Comparison of ENCODE assay signal across 15 cellular contexts in the genomic region with DNA sequence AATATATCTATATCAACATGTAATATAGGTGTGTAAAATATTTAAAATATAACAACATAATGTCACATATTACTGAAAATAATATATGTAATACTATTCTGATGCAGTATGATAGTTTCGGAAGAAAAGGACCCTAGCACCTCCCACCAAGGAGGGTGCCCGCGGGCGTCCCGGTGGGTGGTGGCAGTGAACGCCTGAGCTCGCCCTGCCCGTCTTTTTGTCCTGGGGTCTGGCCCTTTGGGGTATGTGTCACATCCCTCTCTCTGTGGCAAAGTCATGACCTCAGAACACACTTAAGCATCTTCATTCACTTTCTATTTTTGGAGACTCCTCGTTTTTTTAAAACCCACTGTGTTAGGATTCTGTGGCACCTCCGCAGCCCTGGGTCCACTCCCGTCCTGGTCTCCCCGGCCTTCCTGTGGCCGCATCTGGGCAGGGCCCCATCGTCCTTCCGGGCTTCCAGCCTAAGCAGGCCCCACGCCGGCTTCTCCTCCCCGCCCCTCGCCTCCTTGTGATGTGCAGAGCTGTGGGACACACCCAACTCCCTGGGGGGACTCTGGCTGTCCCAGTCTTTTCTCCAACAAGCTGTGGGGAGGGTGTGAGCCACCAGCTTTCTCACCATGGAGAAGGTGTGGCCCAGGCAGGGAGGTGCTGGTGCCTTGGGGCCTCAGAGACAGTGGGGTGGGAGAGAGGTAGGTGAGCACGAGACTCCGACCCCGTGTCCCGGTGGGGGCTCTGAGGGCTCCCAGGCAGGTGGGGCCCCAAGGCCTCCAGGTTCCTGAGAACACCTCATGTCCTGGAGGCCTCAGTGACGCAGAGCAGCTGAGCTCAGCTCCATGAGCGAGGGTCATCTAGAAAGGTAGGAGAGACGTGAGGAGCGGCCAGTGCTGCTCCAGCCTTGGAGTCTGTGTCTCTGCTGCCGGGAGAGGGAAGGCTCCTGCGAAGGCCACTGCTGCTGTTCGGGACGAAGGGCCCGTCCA. TPM values are rescaled to one million over a fixed set of nuclear protein-coding genes. Genes with fewer than 3 reads are reported as not detected.
DNase-seq lines count a peak whose midpoint lies in the region; ATAC-seq and TF ChIP-seq lines count a peak whose summit lies in the region.
"Had no signal": no experiment of that assay in that cellular context is flagged by ENCODE, and none has a peak within 500 bp of the region (broad histone marks: within the 10 kb centered on the region; RNA-seq: fewer than 3 reads in every experiment).

No MANE protein-coding gene starts in this region.

- DNase-seq in H9 (no peak), caudate nucleus (lab: John Stamatoyannopoulos, UW) (no peak), left lung (peak in 1 of 2 donors; percentile 71), sigmoid colon (no peak), mesendoderm (no peak), NCI-H226 (no peak), C1 segment of cervical spinal cord (lab: John Stamatoyannopoulos, UW) (no peak), HUDEP-2 (lab: John Stamatoyannopoulos, UW; ENCODE audit: unreplicated experiment in 76 of 76) (no peak)
- DNase-seq: activated CD4-positive, alpha-beta memory T cell treated with anti-CD3 and anti-CD28 coated beads for 36 hours; BE2C; NCI-H1048; NCI-H446 treated with DMSO at 0.1 percent for 48 hours; T-helper 9 cell had no signal

- no peak for TF ChIP-seq EP300 in sigmoid colon (IDR thresholded peaks at IDR 0.05)

- H2BK20ac ChIP-seq in H9 (ENCODE audit: low read depth, low read length, poor library complexity, severe bottlenecking): no peak overlapping the region

- H3T11ph ChIP-seq in H9 (ENCODE audit: low read length): no peak overlapping the region

- H3K23ac ChIP-seq in H9 (ENCODE audit: insufficient read length, low read depth, low read length): no peak overlapping the region
- no peak overlapping the region for H3K23ac ChIP-seq in mesendoderm (ENCODE audit: low read length)

- no peak overlapping the region for H3K4ac ChIP-seq in H9 (ENCODE audit: low read depth, low read length)
- H3K4ac ChIP-seq in mesendoderm (ENCODE audit: low read depth, low read length): no peak overlapping the region

- H3K18ac ChIP-seq in H9 (ENCODE audit: insufficient read length, low read depth, low read length) (no peak overlapping the region), mesendoderm (ENCODE audit: low read length) (no peak overlapping the region)

- intact Hi-C loops in left lung (cut with DNase I): no loop called here
- intact Hi-C loops in sigmoid colon (cut with DNase I): no loop called here

- H3K27me3 ChIP-seq in H9 (ENCODE audit: insufficient read depth, low read length) (no peaks in the 10 kb centered on the region; the same call in 1 of the 2 replicates), left lung (no peaks in the 10 kb centered on the region), sigmoid colon (no peaks in the 10 kb centered on the region), mesendoderm (ENCODE audit: insufficient read depth, low read length, poor library complexity) (no peaks in the 10 kb centered on the region)
- H3K27me3 ChIP-seq: BE2C, neutrophil had no signal

- no peaks in the 10 kb centered on the region for H3K23me2 ChIP-seq in H9 (ENCODE audit: insufficient read length, low read depth, low read length, poor library complexity, severe bottlenecking)

- peaks cover 0 to 7% (median 0%) of the 10 kb centered on the region in 3 experiments; a peak in 4 of 7 replicates for H3K36me3 Mint-ChIP-seq in H9 (ENCODE audit: insufficient read depth in 1 of 3, low read depth in 3 of 3)
- H3K36me3 Mint-ChIP-seq: activated CD4-positive, alpha-beta memory T cell treated with anti-CD3 and anti-CD28 coated beads for 36 hours had no signal

- no peak overlapping the region for H2AFZ ChIP-seq in H9 (ENCODE audit: low read length)

- H3K4me1 ChIP-seq in H9 (ENCODE audit: insufficient read depth, low read length) (peaks cover 14% of the 10 kb centered on the region; the same call in 1 of the 2 replicates), left lung (peaks cover 36 to 82% of the 10 kb centered on the region in 2 donors), sigmoid colon (peaks cover 0 to 71% (median 61%) of the 10 kb centered on the region in 4 donors), mesendoderm (ENCODE audit: control insufficient read depth, low read depth, low read length) (peaks cover 8% of the 10 kb centered on the region)

- no peaks in the 10 kb centered on the region for H3K9me3 Mint-ChIP-seq in H9
- H3K9me3 Mint-ChIP-seq: activated CD4-positive, alpha-beta memory T cell treated with anti-CD3 and anti-CD28 coated beads for 36 hours; central memory CD8-positive, alpha-beta T cell had no signal

- H3K27ac ChIP-seq in H9 (ENCODE audit: insufficient read length, low read depth, low read length) (no peak overlapping the region), caudate nucleus (ENCODE audit: low read depth, low read length) (peak overlapping the region; percentile 69), left lung (peak overlapping the region; percentile 74 to 81), sigmoid colon (peak overlapping the region; percentile 79 to 88 (median 84)), mesendoderm (ENCODE audit: low read depth, low read length) (no peak overlapping the region)

- H3K4me1 Mint-ChIP-seq in H9: peaks cover 49 to 60% of the 10 kb centered on the region in 2 experiments

- H3K27me3 Mint-ChIP-seq in H9 (ENCODE audit: low read depth): peaks cover 3% of the 10 kb centered on the region; the same call in 1 of the 2 replicates
- H3K27me3 Mint-ChIP-seq: activated CD4-positive, alpha-beta memory T cell treated with anti-CD3 and anti-CD28 coated beads for 36 hours; central memory CD8-positive, alpha-beta T cell had no signal

- no peak overlapping the region for H2BK5ac ChIP-seq in H9 (ENCODE audit: insufficient read length, low read length)
- H2BK5ac ChIP-seq in mesendoderm (ENCODE audit: low read length): no peak overlapping the region

- H2BK15ac ChIP-seq in H9 (ENCODE audit: low read depth, low read length): no peak overlapping the region
- H2BK15ac ChIP-seq in mesendoderm (replicated peaks; ENCODE audit: low read depth): no peak overlapping the region

- H4K91ac ChIP-seq in H9 (ENCODE audit: insufficient read length, low read depth, low read length): no peak overlapping the region

- WGBS in H9 (ENCODE audit: extremely low coverage, insufficient read length, low lambda C conversion rate): no CpG with 5 or more reads among the region's 32 CpGs
- 62 to 79% methylated on average over 32 of the region's 32 CpGs for WGBS in sigmoid colon, 2 donors
- no CpG with 5 or more reads among the region's 32 CpGs for WGBS in mesendoderm (ENCODE audit: extremely low coverage, insufficient coverage, low lambda C conversion rate)

- H4K20me1 ChIP-seq in H9 (ENCODE audit: control insufficient read depth, insufficient read depth, insufficient read length): no peaks in the 10 kb centered on the region

- H3K4me3 ChIP-seq in left lung (no peak overlapping the region), sigmoid colon (no peak overlapping the region), mesendoderm (ENCODE audit: low read length) (no peak overlapping the region)

- H3K4me2 ChIP-seq in H9 (ENCODE audit: insufficient read depth, insufficient read length, low read length) (no peak overlapping the region), mesendoderm (ENCODE audit: low read length) (no peak overlapping the region)

- H3K36me3 ChIP-seq in left lung: peaks cover 0 to 9% of the 10 kb centered on the region in 2 donors
- H3K36me3 ChIP-seq in sigmoid colon: peaks cover 0 to 6% (median 0%) of the 10 kb centered on the region in 4 donors
- no peaks in the 10 kb centered on the region for H3K36me3 ChIP-seq in mesendoderm (ENCODE audit: control insufficient read depth, insufficient read depth, low read length)
- H3K36me3 ChIP-seq: BE2C, neutrophil had no signal

- H2BK12ac ChIP-seq in H9 (ENCODE audit: insufficient read length, low read depth, low read length): no peak overlapping the region

- H3K79me1 ChIP-seq in H9 (ENCODE audit: insufficient read depth, low read depth, low read length, poor library complexity, severe bottlenecking) (no peaks in the 10 kb centered on the region), mesendoderm (ENCODE audit: low read length) (peaks cover 5% of the 10 kb centered on the region)

- TF ChIP-seq POLR2A in sigmoid colon (IDR thresholded peaks at IDR 0.05): no peak

- no peak overlapping the region for H4K5ac ChIP-seq in H9 (ENCODE audit: insufficient read length, low read depth, low read length)
- H4K5ac ChIP-seq in mesendoderm (ENCODE audit: low read length): no peak overlapping the region

- H3K27ac Mint-ChIP-seq in H9: peak overlapping the region in 1 of 3 experiments; percentile 68; a peak in 2 of 7 replicates
- H3K27ac Mint-ChIP-seq: activated CD4-positive, alpha-beta memory T cell treated with anti-CD3 and anti-CD28 coated beads for 36 hours had no signal

- H3K56ac ChIP-seq in H9 (ENCODE audit: insufficient read length, low read depth, low read length) (no peak overlapping the region), mesendoderm (ENCODE audit: low read length) (no peak overlapping the region)

- H3K9ac ChIP-seq in H9 (ENCODE audit: extremely low read depth, insufficient read length, low read length) (no peak overlapping the region), mesendoderm (ENCODE audit: low read length) (no peak overlapping the region)

- H3K79me2 ChIP-seq in H9 (ENCODE audit: insufficient read depth, low read length) (no peaks in the 10 kb centered on the region; the same call in 1 of the 2 replicates), mesendoderm (ENCODE audit: control insufficient read depth, insufficient read depth, low read length) (peaks cover 7% of the 10 kb centered on the region)

- no peak for ATAC-seq in left lung

- no peak overlapping the region; a peak in 1 of 5 replicates for H3K4me3 Mint-ChIP-seq in H9
- H3K4me3 Mint-ChIP-seq: activated CD4-positive, alpha-beta memory T cell treated with anti-CD3 and anti-CD28 coated beads for 36 hours; central memory CD8-positive, alpha-beta T cell had no signal

- H2AK5ac ChIP-seq in H9 (ENCODE audit: insufficient read length, low read length) (no peak overlapping the region), mesendoderm (ENCODE audit: low read length) (no peak overlapping the region)

- TF ChIP-seq CTCF in H9 (conservative IDR thresholded peaks at IDR 0.05) (no peak), left lung (IDR thresholded peaks at IDR 0.05) (no peak), sigmoid colon (IDR thresholded peaks at IDR 0.05) (no peak)

- H2BK120ac ChIP-seq in H9 (ENCODE audit: low read depth, low read length, poor library complexity, severe bottlenecking) (no peak overlapping the region), mesendoderm (ENCODE audit: low read depth, low read length) (no peak overlapping the region)

- H3K9me3 ChIP-seq in H9 (ENCODE audit: control insufficient read depth, low read depth, low read length) (no peaks in the 10 kb centered on the region), left lung (no peaks in the 10 kb centered on the region), sigmoid colon (no peaks in the 10 kb centered on the region)
- H3K9me3 ChIP-seq: BE2C, neutrophil had no signal

- no peak overlapping the region for H4K8ac ChIP-seq in H9 (replicated peaks; ENCODE audit: insufficient read length, low read depth, low read length)
- H4K8ac ChIP-seq in mesendoderm (ENCODE audit: low read depth, low read length): no peak overlapping the region

- H3K14ac ChIP-seq in H9 (ENCODE audit: insufficient read depth, low read length): 0 out of 2 replicates have a peak overlapping the region, but pooled peaks have one; percentile 11

RNA-seq across cellular contexts. Expression of a gene that starts 16.5 kb away (rescaled TPM):
- total RNA-seq in H9 (2021) (9.5 and 10.0 TPM in 2 replicates), left lung (10 to 100 TPM; 21.4 to 23.2 TPM), sigmoid colon (10 to 100 TPM in 1 of 4 donors, 1 to 10 TPM in 3; 7.7 to 10.2 (median 9.3) TPM)
- polyA plus RNA-seq in sigmoid colon: 10 to 100 TPM; 27.0 to 50.8 (median 28.2) TPM
- 4.0 TPM for polyA plus RNA-seq in mesendoderm (2013, experiment 1 of 2)
- 3.9 TPM for polyA plus RNA-seq in mesendoderm (2013, experiment 2 of 2)

Comparison
In these comparisons a context has a peak if more than half of its experiments do, and no peak if none do; other contexts are left out.
1. H3K27ac ChIP-seq: peak in caudate nucleus (single experiment), left lung (2 of 2) and sigmoid colon (4 of 4); none in H9 (single experiment) and mesendoderm (single experiment).